Comparison of ENCODE assay signal across 25 cellular contexts in genomic region chr7:52297128-52297527, GRCh38.
"Had no signal": no experiment of that assay in that cellular context is flagged by ENCODE, and none has a peak within 500 bp of the region (broad histone marks: within the 10 kb centered on the region; RNA-seq: fewer than 3 reads in every experiment).

No MANE protein-coding gene starts in this region.

- DNase-seq: natural killer cell; occipital lobe; ovary; posterior cingulate gyrus; psoas muscle; right cardiac atrium; right lobe of liver; sigmoid colon; small intestine; stimulated activated CD4-positive, alpha-beta T cell treated with anti-CD3 and anti-CD28 coated beads, Interleukin-15, amount 100 ng/mL, for 24 hours; stimulated activated CD4-positive, alpha-beta T cell treated with anti-CD3 and anti-CD28 coated beads, Interleukin-2, amount 100 ng/mL, for 24 hours; stimulated activated CD4-positive, alpha-beta T cell treated with anti-CD3 and anti-CD28 coated beads, Interleukin-2, amount 100 ng/mL, for 48 hours; stimulated activated CD4-positive, alpha-beta T cell treated with anti-CD3 and anti-CD28 coated beads, Interleukin-4, amount 100 ng/mL, for 24 hours; stimulated activated naive B cell treated with anti-CD40 and anti-IgM and Interleukin-4, amounts not matched to agents 10 μg/mL and 1 μg/mL and 100 μg/mL, for 72 hours; stimulated activated naive CD4-positive, alpha-beta T cell treated with Interleukin-2 at 50 U/mL for 16 hours; stomach; thyroid gland; trophoblast cell; upper lobe of right lung; uterus had no signal

- H3K4me2 ChIP-seq: neural progenitor cell had no signal

- H2AFZ ChIP-seq: neural progenitor cell, parathyroid adenoma had no signal

- H3K9me3 ChIP-seq: ovary, psoas muscle, thoracic aorta, thyroid gland, upper lobe of right lung, uterus had no signal

- H3K27ac ChIP-seq: neural progenitor cell, ovary, parathyroid adenoma, psoas muscle, right lobe of liver, sigmoid colon, stomach, thoracic aorta, thyroid gland, tibial nerve, upper lobe of right lung, uterus had no signal

- H3K4me1 ChIP-seq: neural progenitor cell, parathyroid adenoma, psoas muscle, right lobe of liver, sigmoid colon, stomach, thyroid gland, tibial nerve, upper lobe of right lung, uterus had no signal

- ATAC-seq: natural killer cell; psoas muscle; right cardiac atrium; right lobe of liver; stimulated activated effector memory CD8-positive, alpha-beta T cell treated with anti-CD3 and anti-CD28 coated beads, Interleukin-12 subunit alpha, Interleukin-12 subunit beta, amount 100 ng/mL, for 72 hours; stimulated activated naive B cell treated with anti-CD40 and anti-IgM and Interleukin-4, amounts not matched to agents 10 μg/mL and 1 μg/mL and 100 μg/mL, for 72 hours; upper lobe of right lung had no signal

- H3K4me3 ChIP-seq: neural progenitor cell, ovary, psoas muscle, right lobe of liver, sigmoid colon, stomach, thoracic aorta, thyroid gland, tibial nerve, upper lobe of right lung, uterus had no signal

- FAIRE-seq: small intestine had no signal

- H3K9ac ChIP-seq: neural progenitor cell, parathyroid adenoma had no signal

- H3K79me2 ChIP-seq: parathyroid adenoma had no signal

- H3K36me3 ChIP-seq: neural progenitor cell, ovary, right lobe of liver, sigmoid colon, stomach, thoracic aorta, thyroid gland, tibial nerve, upper lobe of right lung, uterus had no signal

- H3K27me3 ChIP-seq: neural progenitor cell, ovary, right lobe of liver, sigmoid colon, stomach, thyroid gland, tibial nerve, upper lobe of right lung, uterus had no signal
